ENCODE assay signal across 1 cellular context in the genomic region with DNA sequence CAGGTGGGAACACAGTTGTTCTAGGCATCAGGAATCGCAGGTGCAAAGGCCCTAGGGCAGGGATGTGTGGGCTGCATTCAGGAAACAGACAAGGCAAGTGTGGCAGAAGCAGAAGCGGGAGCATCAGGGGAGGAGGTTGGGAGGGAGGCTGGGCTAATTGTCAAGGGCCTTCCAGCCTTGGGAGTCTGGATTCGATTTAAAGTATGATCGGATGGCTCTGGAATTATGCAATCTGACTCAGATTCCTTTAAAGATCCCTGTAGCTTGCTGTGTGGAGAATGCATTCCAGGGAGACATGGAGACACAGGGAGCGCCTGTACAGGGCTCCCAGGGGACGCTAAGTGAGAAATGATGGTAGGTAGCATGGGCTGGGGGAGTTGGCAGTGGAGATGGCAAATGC.
TF ChIP-seq lines count a peak whose summit lies in the region.

No MANE protein-coding gene starts in this region.

TF ChIP-seq in GM23338, 12 proteins besides CTCF, POLR2A, EP300 and RAD21:
- TF ChIP-seq, protein P1, sequence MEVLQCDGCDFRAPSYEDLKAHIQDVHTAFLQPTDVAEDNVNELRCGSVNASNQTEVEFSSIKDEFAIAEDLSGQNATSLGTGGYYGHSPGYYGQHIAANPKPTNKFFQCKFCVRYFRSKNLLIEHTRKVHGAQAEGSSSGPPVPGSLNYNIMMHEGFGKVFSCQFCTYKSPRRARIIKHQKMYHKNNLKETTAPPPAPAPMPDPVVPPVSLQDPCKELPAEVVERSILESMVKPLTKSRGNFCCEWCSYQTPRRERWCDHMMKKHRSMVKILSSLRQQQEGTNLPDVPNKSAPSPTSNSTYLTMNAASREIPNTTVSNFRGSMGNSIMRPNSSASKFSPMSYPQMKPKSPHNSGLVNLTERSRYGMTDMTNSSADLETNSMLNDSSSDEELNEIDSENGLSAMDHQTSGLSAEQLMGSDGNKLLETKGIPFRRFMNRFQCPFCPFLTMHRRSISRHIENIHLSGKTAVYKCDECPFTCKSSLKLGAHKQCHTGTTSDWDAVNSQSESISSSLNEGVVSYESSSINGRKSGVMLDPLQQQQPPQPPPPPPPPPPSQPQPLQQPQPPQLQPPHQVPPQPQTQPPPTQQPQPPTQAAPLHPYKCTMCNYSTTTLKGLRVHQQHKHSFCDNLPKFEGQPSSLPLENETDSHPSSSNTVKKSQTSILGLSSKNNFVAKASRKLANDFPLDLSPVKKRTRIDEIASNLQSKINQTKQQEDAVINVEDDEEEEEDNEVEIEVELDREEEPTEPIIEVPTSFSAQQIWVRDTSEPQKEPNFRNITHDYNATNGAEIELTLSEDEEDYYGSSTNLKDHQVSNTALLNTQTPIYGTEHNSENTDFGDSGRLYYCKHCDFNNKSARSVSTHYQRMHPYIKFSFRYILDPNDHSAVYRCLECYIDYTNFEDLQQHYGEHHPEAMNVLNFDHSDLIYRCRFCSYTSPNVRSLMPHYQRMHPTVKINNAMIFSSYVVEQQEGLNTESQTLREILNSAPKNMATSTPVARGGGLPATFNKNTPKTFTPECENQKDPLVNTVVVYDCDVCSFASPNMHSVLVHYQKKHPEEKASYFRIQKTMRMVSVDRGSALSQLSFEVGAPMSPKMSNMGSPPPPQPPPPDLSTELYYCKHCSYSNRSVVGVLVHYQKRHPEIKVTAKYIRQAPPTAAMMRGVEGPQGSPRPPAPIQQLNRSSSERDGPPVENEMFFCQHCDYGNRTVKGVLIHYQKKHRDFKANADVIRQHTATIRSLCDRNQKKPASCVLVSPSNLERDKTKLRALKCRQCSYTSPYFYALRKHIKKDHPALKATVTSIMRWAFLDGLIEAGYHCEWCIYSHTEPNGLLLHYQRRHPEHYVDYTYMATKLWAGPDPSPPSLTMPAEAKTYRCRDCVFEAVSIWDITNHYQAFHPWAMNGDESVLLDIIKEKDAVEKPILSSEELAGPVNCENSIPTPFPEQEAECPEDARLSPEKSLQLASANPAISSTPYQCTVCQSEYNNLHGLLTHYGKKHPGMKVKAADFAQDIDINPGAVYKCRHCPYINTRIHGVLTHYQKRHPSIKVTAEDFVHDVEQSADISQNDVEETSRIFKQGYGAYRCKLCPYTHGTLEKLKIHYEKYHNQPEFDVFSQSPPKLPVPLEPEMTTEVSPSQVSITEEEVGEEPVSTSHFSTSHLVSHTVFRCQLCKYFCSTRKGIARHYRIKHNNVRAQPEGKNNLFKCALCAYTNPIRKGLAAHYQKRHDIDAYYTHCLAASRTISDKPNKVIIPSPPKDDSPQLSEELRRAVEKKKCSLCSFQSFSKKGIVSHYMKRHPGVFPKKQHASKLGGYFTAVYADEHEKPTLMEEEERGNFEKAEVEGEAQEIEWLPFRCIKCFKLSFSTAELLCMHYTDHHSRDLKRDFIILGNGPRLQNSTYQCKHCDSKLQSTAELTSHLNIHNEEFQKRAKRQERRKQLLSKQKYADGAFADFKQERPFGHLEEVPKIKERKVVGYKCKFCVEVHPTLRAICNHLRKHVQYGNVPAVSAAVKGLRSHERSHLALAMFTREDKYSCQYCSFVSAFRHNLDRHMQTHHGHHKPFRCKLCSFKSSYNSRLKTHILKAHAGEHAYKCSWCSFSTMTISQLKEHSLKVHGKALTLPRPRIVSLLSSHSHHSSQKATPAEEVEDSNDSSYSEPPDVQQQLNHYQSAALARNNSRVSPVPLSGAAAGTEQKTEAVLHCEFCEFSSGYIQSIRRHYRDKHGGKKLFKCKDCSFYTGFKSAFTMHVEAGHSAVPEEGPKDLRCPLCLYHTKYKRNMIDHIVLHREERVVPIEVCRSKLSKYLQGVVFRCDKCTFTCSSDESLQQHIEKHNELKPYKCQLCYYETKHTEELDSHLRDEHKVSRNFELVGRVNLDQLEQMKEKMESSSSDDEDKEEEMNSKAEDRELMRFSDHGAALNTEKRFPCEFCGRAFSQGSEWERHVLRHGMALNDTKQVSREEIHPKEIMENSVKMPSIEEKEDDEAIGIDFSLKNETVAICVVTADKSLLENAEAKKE (CRISPR knock-in tag; IDR thresholded peaks at IDR 0.05), result no peak
- TF ChIP-seq, protein P2, sequence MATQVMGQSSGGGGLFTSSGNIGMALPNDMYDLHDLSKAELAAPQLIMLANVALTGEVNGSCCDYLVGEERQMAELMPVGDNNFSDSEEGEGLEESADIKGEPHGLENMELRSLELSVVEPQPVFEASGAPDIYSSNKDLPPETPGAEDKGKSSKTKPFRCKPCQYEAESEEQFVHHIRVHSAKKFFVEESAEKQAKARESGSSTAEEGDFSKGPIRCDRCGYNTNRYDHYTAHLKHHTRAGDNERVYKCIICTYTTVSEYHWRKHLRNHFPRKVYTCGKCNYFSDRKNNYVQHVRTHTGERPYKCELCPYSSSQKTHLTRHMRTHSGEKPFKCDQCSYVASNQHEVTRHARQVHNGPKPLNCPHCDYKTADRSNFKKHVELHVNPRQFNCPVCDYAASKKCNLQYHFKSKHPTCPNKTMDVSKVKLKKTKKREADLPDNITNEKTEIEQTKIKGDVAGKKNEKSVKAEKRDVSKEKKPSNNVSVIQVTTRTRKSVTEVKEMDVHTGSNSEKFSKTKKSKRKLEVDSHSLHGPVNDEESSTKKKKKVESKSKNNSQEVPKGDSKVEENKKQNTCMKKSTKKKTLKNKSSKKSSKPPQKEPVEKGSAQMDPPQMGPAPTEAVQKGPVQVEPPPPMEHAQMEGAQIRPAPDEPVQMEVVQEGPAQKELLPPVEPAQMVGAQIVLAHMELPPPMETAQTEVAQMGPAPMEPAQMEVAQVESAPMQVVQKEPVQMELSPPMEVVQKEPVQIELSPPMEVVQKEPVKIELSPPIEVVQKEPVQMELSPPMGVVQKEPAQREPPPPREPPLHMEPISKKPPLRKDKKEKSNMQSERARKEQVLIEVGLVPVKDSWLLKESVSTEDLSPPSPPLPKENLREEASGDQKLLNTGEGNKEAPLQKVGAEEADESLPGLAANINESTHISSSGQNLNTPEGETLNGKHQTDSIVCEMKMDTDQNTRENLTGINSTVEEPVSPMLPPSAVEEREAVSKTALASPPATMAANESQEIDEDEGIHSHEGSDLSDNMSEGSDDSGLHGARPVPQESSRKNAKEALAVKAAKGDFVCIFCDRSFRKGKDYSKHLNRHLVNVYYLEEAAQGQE (IDR thresholded peaks at IDR 0.05; ENCODE audit: unreplicated experiment), result no peak
- TF ChIP-seq EZH2 (IDR thresholded peaks at IDR 0.05; ENCODE audit: low read depth, unreplicated experiment) (no peak), POLR2AphosphoS5 (IDR thresholded peaks at IDR 0.05; ENCODE audit: low read depth) (no peak)
